ENCODE assay signal across 8 cellular contexts in genomic region chr5:150412319-150413175, GRCh38. TPM values are rescaled to one million over a fixed set of nuclear protein-coding genes. Genes with fewer than 3 reads are reported as not detected.
A peak's percentile ranks its signal among the peaks of the same experiment; 100 is the strongest.
DNase-seq lines count a peak whose midpoint lies in the region; ATAC-seq and TF ChIP-seq lines count a peak whose summit lies in the region.

TSS of gene CD74 (minus strand) at chr5:150412910. CDS start at chr5:150412749, 161 bp downstream.

- peak within 1 kb of the TSS; percentile 100 for H3K27ac Mint-ChIP-seq in naive B cell
- H3K27ac Mint-ChIP-seq in stimulated activated naive B cell treated with anti-CD40 and anti-IgM and Interleukin-4, amounts not matched to agents 10 μg/mL and 1 μg/mL and 100 μg/mL, for 72 hours, result peak within 1 kb of the TSS; percentile 100

- peak within 1 kb of the TSS; percentile 67 for H3K4me3 ChIP-seq in epithelial cell of proximal tubule (ENCODE audit: low read depth, low read length)

- ATAC-seq in HG02588 (IDR thresholded peaks at IDR 0.05; ENCODE audit: unreplicated experiment), result peak; percentile 69
- peak; percentile 52 to 60 for ATAC-seq in naive B cell (ENCODE audit: low read depth in 2 of 2)
- peak; percentile 66 to 72 for ATAC-seq in stimulated activated naive B cell treated with anti-CD40 and anti-IgM and Interleukin-4, amounts not matched to agents 10 μg/mL and 1 μg/mL and 100 μg/mL, for 72 hours (replicated peaks)

- DNase-seq in GM10266 (ENCODE audit: extremely low spot score) (peak; percentile 88), NK-92 (lab: John Stamatoyannopoulos, UW; ENCODE audit: unreplicated experiment) (peak; percentile 68), epithelial cell of proximal tubule (ENCODE audit: low read depth) (peak; percentile 56), naive B cell (peak; percentile 99), NCI-H2029 treated with DMSO at 0.1 percent for 48 hours (lab: John Stamatoyannopoulos, UW) (no peak)
- peak; percentile 90 for DNase-seq in activated CD8-positive, alpha-beta memory T cell treated with anti-CD3 and anti-CD28 coated beads, Interleukin-2, amount 50 U/mL, for 48 hours
- peak; percentile 98 for DNase-seq in stimulated activated naive B cell treated with anti-CD40 and anti-IgM and Interleukin-4, amounts not matched to agents 10 μg/mL and 1 μg/mL and 100 μg/mL, for 72 hours

- peak within 1 kb of the TSS; percentile 90 to 100 (median 96) for H3K4me3 Mint-ChIP-seq in naive B cell
- H3K4me3 Mint-ChIP-seq in stimulated activated naive B cell treated with anti-CD40 and anti-IgM and Interleukin-4, amounts not matched to agents 10 μg/mL and 1 μg/mL and 100 μg/mL, for 72 hours, result peak within 1 kb of the TSS; percentile 95 to 96

- TF ChIP-seq CTCF in GM10266 (IDR thresholded peaks at IDR 0.05; ENCODE audit: control insufficient read depth, insufficient read depth, low read depth, missing control alignments) (no peak), epithelial cell of proximal tubule (conservative IDR thresholded peaks at IDR 0.05; ENCODE audit: low read depth, low read length) (no peak)

- H3K4me1 Mint-ChIP-seq in naive B cell, result peaks cover 60 to 76% (median 73%) of the 10 kb centered on the region in 3 donors
- H3K4me1 Mint-ChIP-seq in stimulated activated naive B cell treated with anti-CD40 and anti-IgM and Interleukin-4, amounts not matched to agents 10 μg/mL and 1 μg/mL and 100 μg/mL, for 72 hours, result peaks cover 50 to 81% of the 10 kb centered on the region in 2 donors

- H3K9me3 Mint-ChIP-seq in naive B cell, result peaks cover 0 to 9% (median 3%) of the 10 kb centered on the region in 7 donors
- H3K9me3 Mint-ChIP-seq in stimulated activated naive B cell treated with anti-CD40 and anti-IgM and Interleukin-4, amounts not matched to agents 10 μg/mL and 1 μg/mL and 100 μg/mL, for 72 hours, result peaks cover 3 to 5% of the 10 kb centered on the region in 2 donors

- peaks cover 21 to 38% of the 10 kb centered on the region in 2 donors for H3K36me3 Mint-ChIP-seq in naive B cell
- H3K36me3 Mint-ChIP-seq in stimulated activated naive B cell treated with anti-CD40 and anti-IgM and Interleukin-4, amounts not matched to agents 10 μg/mL and 1 μg/mL and 100 μg/mL, for 72 hours, result peaks cover 48 to 55% of the 10 kb centered on the region in 2 donors

- H3K27me3 Mint-ChIP-seq in naive B cell, result peaks cover 0 to 14% (median 13%) of the 10 kb centered on the region in 3 donors
- H3K27me3 Mint-ChIP-seq in stimulated activated naive B cell treated with anti-CD40 and anti-IgM and Interleukin-4, amounts not matched to agents 10 μg/mL and 1 μg/mL and 100 μg/mL, for 72 hours, result peaks cover 6 to 16% of the 10 kb centered on the region in 2 donors

RNA-seq across cellular contexts. Expression of gene CD74, which starts in this region (rescaled TPM):
- 31.2 and 54.4 TPM in 2 replicates for total RNA-seq in epithelial cell of proximal tubule
- polyA plus RNA-seq in naive B cell (ENCODE audit: low read depth in 6 of 6), result over 10,000 TPM; 22,737 to 35,313 (median 25,671) TPM
